Comparison of ENCODE assay signal across 27 cellular contexts in the genomic region with DNA sequence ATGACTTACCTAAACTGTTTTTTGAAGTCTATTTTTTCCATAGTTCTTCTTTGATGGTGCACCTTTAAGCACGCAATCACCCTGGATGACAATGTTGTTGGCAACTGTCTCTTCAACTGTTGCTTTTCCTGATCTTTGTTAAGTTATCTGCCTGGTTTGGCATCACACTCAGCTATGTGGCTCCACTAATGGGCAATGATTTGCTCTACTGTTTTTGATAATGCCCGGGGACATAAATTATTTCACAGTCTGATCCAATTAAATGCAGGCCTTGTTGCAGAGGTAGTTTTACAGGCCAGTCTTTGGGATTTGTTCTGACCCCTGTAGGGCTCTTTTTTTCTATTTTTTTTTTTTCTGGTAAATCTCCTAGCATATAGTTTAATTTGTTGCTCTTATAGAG.
DNase-seq lines count a peak whose midpoint lies in the region; ATAC-seq and TF ChIP-seq lines count a peak whose summit lies in the region.
"Had no signal": no experiment of that assay in that cellular context is flagged by ENCODE, and none has a peak within 500 bp of the region (broad histone marks: within the 10 kb centered on the region; RNA-seq: fewer than 3 reads in every experiment).

No MANE protein-coding gene starts in this region.

- H3K9me2 ChIP-seq in SK-N-SH, result no peaks in the 10 kb centered on the region

- no peak for TF ChIP-seq CTCF in SK-N-SH (IDR thresholded peaks at IDR 0.05)

- peaks cover 0 to 3% of the 10 kb centered on the region in 2 experiments; a peak in 2 of 4 replicates for H3K4me1 ChIP-seq in SK-N-SH (ENCODE audit: control insufficient read depth in 1 of 2, insufficient read depth in 2 of 2, low read depth in 1 of 2, low read length in 1 of 2)
- H3K4me1 ChIP-seq: A549; BE2C; BLaER1; BLaER1 treated with 17β-estradiol and CSF1 and Interleukin-3, amounts not matched to agents 10 nM and 100 nM; Caco-2 had no signal

- TF ChIP-seq EP300 in SK-N-SH (IDR thresholded peaks at IDR 0.05; ENCODE audit: borderline replicate concordance in 1 of 2, low read depth in 1 of 2, low read length in 1 of 2), result peak in 1 of 2 experiments; percentile 61; a peak in 2 of 4 replicates

- no peaks in the 10 kb centered on the region for H3K79me2 ChIP-seq in SK-N-SH (ENCODE audit: insufficient read depth)

- H3K4me3 ChIP-seq in SK-N-SH (ENCODE audit: low read depth in 2 of 2, low read length in 1 of 2), result no peak overlapping the region
- H3K4me3 ChIP-seq: A549; BLaER1; BLaER1 treated with 17β-estradiol and CSF1 and Interleukin-3, amounts not matched to agents 10 nM and 100 nM had no signal

- 0 out of 2 replicates have a peak, but pooled peaks have one; percentile 7 for TF ChIP-seq RAD21 in SK-N-SH (IDR thresholded peaks at IDR 0.05; ENCODE audit: low read length)

- peak; percentile 34 for DNase-seq in SK-N-SH
- DNase-seq: 8988T; ACHN; AML-193; BE2C; C1 segment of cervical spinal cord; Caco-2; Calu3; CD4-positive, alpha-beta memory T cell; CD4-positive, alpha-beta T cell; CD4-positive, CD25-positive, alpha-beta regulatory T cell; CD8-positive, alpha-beta memory T cell; CD8-positive, alpha-beta T cell; COR-L47; DMS 273 treated with DMSO at 0.1 percent for 48 hours; DMS153; DMS53; DMS79; DMS79 treated with DMSO at 0.1 percent for 48 hours; DND-41; EL had no signal

- no peak for ATAC-seq in SK-N-SH treated with all-trans-retinoic acid at 6 μM for 48 hours
- ATAC-seq: A549; CD8-positive, alpha-beta T cell had no signal

- no peak overlapping the region for H3K4me2 ChIP-seq in SK-N-SH
- H3K4me2 ChIP-seq: A549; BLaER1; BLaER1 treated with 17β-estradiol and CSF1 and Interleukin-3, amounts not matched to agents 10 nM and 100 nM had no signal

- no peaks in the 10 kb centered on the region for H3K9me3 ChIP-seq in SK-N-SH
- H3K9me3 ChIP-seq: A549; BE2C; BLaER1; BLaER1 treated with 17β-estradiol and CSF1 and Interleukin-3, amounts not matched to agents 10 nM and 100 nM; Caco-2 had no signal

- H3K27me3 ChIP-seq in SK-N-SH (ENCODE audit: insufficient read depth), result no peaks in the 10 kb centered on the region
- H3K27me3 ChIP-seq: BE2C; BLaER1; BLaER1 treated with 17β-estradiol and CSF1 and Interleukin-3, amounts not matched to agents 10 nM and 100 nM had no signal

- no peak overlapping the region for H2AFZ ChIP-seq in SK-N-SH (ENCODE audit: low read depth)

- no peaks in the 10 kb centered on the region for H3K36me3 ChIP-seq in SK-N-SH (replicated peaks in 1 of 2; ENCODE audit: control insufficient read depth in 1 of 2, insufficient read depth in 2 of 2, low read length in 1 of 2)
- H3K36me3 ChIP-seq: BE2C; BLaER1; BLaER1 treated with 17β-estradiol and CSF1 and Interleukin-3, amounts not matched to agents 10 nM and 100 nM had no signal

- H3F3A ChIP-seq in SK-N-SH (replicated peaks; ENCODE audit: insufficient read depth), result no peaks in the 10 kb centered on the region

- peak overlapping the region in 1 of 2 experiments; percentile 60; a peak in 1 of 4 replicates for H3K27ac ChIP-seq in SK-N-SH (ENCODE audit: low read depth in 2 of 2, low read length in 1 of 2)
- H3K27ac ChIP-seq: 22Rv1; A549; BLaER1; BLaER1 treated with 17β-estradiol and CSF1 and Interleukin-3, amounts not matched to agents 10 nM and 100 nM; C4-2B had no signal

- POLR2A ChIA-PET in SK-N-SH (lab: Yijun Ruan, JAX), result no interaction called here

- H4K20me1 ChIP-seq in SK-N-SH (ENCODE audit: insufficient read depth), result no peaks in the 10 kb centered on the region
- H4K20me1 ChIP-seq: BLaER1; BLaER1 treated with 17β-estradiol and CSF1 and Interleukin-3, amounts not matched to agents 10 nM and 100 nM had no signal

- CTCF ChIA-PET in SK-N-SH (lab: Yijun Ruan, JAX), result interaction anchor here (0.6 kb wide), 1 partner anchor 134 kb away, joined by 3 read pairs; no protein-coding TSS in a partner anchor

- H3K9ac ChIP-seq in SK-N-SH, result no peak overlapping the region
- H3K9ac ChIP-seq: BLaER1; BLaER1 treated with 17β-estradiol and CSF1 and Interleukin-3, amounts not matched to agents 10 nM and 100 nM had no signal

- 46% methylated on average over 2 of the region's 2 CpGs for WGBS in SK-N-SH (ENCODE audit: low lambda C conversion rate)

TF ChIP-seq in SK-N-SH, 30 proteins besides CTCF, POLR2A, EP300 and RAD21:
- no peak for TF ChIP-seq RFX5 (IDR thresholded peaks at IDR 0.05; ENCODE audit: low read length)
- no peak for TF ChIP-seq FOXJ3 (CRISPR knock-in tag; IDR thresholded peaks at IDR 0.05)
- peak; percentile 89 for TF ChIP-seq RCOR1 (IDR thresholded peaks at IDR 0.05; ENCODE audit: low read length)
- peak; percentile 37 for TF ChIP-seq CHD2 (IDR thresholded peaks at IDR 0.05; ENCODE audit: low read length, partially characterized antibody)
- no peak for TF ChIP-seq TCF12 (IDR thresholded peaks at IDR 0.05)

TF ChIP-seq in SK-N-SH treated with all-trans-retinoic acid at 6 μM for 48 hours, 23 proteins besides CTCF, POLR2A, EP300 and RAD21:
- TF ChIP-seq, protein P1, sequence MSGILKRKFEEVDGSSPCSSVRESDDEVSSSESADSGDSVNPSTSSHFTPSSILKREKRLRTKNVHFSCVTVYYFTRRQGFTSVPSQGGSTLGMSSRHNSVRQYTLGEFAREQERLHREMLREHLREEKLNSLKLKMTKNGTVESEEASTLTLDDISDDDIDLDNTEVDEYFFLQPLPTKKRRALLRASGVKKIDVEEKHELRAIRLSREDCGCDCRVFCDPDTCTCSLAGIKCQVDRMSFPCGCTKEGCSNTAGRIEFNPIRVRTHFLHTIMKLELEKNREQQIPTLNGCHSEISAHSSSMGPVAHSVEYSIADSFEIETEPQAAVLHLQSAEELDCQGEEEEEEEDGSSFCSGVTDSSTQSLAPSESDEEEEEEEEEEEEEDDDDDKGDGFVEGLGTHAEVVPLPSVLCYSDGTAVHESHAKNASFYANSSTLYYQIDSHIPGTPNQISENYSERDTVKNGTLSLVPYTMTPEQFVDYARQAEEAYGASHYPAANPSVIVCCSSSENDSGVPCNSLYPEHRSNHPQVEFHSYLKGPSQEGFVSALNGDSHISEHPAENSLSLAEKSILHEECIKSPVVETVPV (CRISPR knock-in tag; IDR thresholded peaks at IDR 0.05), result no peak
- TF ChIP-seq ARNTL (CRISPR knock-in tag; IDR thresholded peaks at IDR 0.05; ENCODE audit: borderline replicate concordance, low read depth), result no peak
- TF ChIP-seq, protein P2, sequence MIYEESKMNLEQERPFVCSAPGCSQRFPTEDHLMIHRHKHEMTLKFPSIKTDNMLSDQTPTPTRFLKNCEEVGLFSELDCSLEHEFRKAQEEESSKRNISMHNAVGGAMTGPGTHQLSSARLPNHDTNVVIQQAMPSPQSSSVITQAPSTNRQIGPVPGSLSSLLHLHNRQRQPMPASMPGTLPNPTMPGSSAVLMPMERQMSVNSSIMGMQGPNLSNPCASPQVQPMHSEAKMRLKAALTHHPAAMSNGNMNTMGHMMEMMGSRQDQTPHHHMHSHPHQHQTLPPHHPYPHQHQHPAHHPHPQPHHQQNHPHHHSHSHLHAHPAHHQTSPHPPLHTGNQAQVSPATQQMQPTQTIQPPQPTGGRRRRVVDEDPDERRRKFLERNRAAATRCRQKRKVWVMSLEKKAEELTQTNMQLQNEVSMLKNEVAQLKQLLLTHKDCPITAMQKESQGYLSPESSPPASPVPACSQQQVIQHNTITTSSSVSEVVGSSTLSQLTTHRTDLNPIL (CRISPR knock-in tag; IDR thresholded peaks at IDR 0.05; ENCODE audit: low read depth), result no peak
- TF ChIP-seq OSR1 (CRISPR knock-in tag; IDR thresholded peaks at IDR 0.05), result no peak
- TF ChIP-seq RARB (CRISPR knock-in tag; IDR thresholded peaks at IDR 0.05), result no peak
- TF ChIP-seq GLIS3 (CRISPR knock-in tag; IDR thresholded peaks at IDR 0.05), result no peak
- no peak for TF ChIP-seq TOX (CRISPR knock-in tag; IDR thresholded peaks at IDR 0.05; ENCODE audit: borderline replicate concordance)
- TF ChIP-seq, protein P3, sequence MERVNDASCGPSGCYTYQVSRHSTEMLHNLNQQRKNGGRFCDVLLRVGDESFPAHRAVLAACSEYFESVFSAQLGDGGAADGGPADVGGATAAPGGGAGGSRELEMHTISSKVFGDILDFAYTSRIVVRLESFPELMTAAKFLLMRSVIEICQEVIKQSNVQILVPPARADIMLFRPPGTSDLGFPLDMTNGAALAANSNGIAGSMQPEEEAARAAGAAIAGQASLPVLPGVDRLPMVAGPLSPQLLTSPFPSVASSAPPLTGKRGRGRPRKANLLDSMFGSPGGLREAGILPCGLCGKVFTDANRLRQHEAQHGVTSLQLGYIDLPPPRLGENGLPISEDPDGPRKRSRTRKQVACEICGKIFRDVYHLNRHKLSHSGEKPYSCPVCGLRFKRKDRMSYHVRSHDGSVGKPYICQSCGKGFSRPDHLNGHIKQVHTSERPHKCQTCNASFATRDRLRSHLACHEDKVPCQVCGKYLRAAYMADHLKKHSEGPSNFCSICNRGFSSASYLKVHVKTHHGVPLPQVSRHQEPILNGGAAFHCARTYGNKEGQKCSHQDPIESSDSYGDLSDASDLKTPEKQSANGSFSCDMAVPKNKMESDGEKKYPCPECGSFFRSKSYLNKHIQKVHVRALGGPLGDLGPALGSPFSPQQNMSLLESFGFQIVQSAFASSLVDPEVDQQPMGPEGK (CRISPR knock-in tag; IDR thresholded peaks at IDR 0.05; ENCODE audit: borderline replicate concordance), result no peak
- no peak for TF ChIP-seq CSDC2 (CRISPR knock-in tag; IDR thresholded peaks at IDR 0.05)
- no peak for TF ChIP-seq PPARA (CRISPR knock-in tag; IDR thresholded peaks at IDR 0.05; ENCODE audit: borderline replicate concordance)
